Comparison of ENCODE assay signal across 1 cellular context in genomic region chr3:146975032-146975431, GRCh38.
TF ChIP-seq lines count a peak whose summit lies in the region.

No MANE protein-coding gene starts in this region.

TF ChIP-seq in K562, 482 proteins besides CTCF, POLR2A, EP300 and RAD21 (continued from another document):
- TF ChIP-seq CUX1 (CRISPR knock-in tag; IDR thresholded peaks at IDR 0.05), result no peak
- TF ChIP-seq SAFB2 (IDR thresholded peaks at IDR 0.05; ENCODE audit: borderline replicate concordance, low read depth, low read length, severe bottlenecking), result no peak
- TF ChIP-seq HMGXB4 (CRISPR knock-in tag; IDR thresholded peaks at IDR 0.05), result no peak
- no peak for TF ChIP-seq ZFPM2 (CRISPR knock-in tag; IDR thresholded peaks at IDR 0.05)
- TF ChIP-seq ZNF316 (IDR thresholded peaks at IDR 0.05), result peak; percentile 35; the same call in 1 of the 2 replicates
- TF ChIP-seq MAFG (tag; conservative IDR thresholded peaks at IDR 0.05), result 0 out of 2 replicates have a peak, but pooled peaks have one; percentile 5
TF ChIP-seq in K562: peak in this region for 2.
